ENCODE assay signal across 1 cellular context in genomic region chr12:13956060-13956590, GRCh38.
TF ChIP-seq lines count a peak whose summit lies in the region.

No MANE protein-coding gene starts in this region.

TF ChIP-seq in GM23338, 12 proteins besides CTCF, POLR2A, EP300 and RAD21 (continued from another document):
- TF ChIP-seq POLR2AphosphoS5 (IDR thresholded peaks at IDR 0.05; ENCODE audit: low read depth) (no peak), REST (IDR thresholded peaks at IDR 0.05; ENCODE audit: unreplicated experiment) (no peak), NANOG (IDR thresholded peaks at IDR 0.05; ENCODE audit: borderline replicate concordance) (no peak), STAT1 (IDR thresholded peaks at IDR 0.05; ENCODE audit: unreplicated experiment) (no peak), ZNF331 (CRISPR knock-in tag; IDR thresholded peaks at IDR 0.05; ENCODE audit: low read depth) (no peak), ETS1 (IDR thresholded peaks at IDR 0.05) (no peak), EZH2 (IDR thresholded peaks at IDR 0.05; ENCODE audit: low read depth, unreplicated experiment) (no peak), CREB1 (CRISPR knock-in tag; IDR thresholded peaks at IDR 0.05; ENCODE audit: low read depth) (no peak), EZH2phosphoT487 (IDR thresholded peaks at IDR 0.05; ENCODE audit: unreplicated experiment) (no peak)
